8 cellular contexts compared by ENCODE assay signal in the genomic region with DNA sequence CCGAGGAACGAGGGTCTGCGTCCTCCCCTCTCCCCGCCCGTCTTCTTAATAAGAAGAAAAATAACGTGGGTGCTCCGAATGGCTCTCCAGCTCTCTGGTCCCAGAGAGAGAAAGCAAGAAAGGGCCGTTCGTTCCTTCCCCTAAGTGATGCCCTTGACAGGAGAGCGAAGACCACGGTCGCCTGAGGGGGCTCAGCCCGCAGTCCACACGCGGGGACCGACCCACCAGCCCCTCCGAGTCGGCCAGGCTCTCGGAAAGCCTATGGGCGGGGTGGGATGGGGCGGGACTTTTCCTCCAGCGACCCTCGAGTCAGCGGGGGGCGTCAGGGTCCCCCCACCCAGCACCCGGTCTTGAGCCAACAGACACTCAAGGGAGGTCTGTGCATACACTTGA. TPM values are rescaled to one million over a fixed set of nuclear protein-coding genes. Genes with fewer than 3 reads are reported as not detected.
DNase-seq lines count a peak whose midpoint lies in the region; ATAC-seq lines count a peak whose summit lies in the region.

No MANE protein-coding gene starts in this region.

- no peak overlapping the region for H3K27ac Mint-ChIP-seq in activated T-cell treated with anti-CD3 and anti-CD28 coated beads, Interleukin-2, amount 50 U/mL, for 72 hours
- H3K27ac Mint-ChIP-seq in stimulated activated naive CD8-positive, alpha-beta T cell treated with anti-CD3 and anti-CD28 coated beads, Interleukin-15, amount 100 ng/mL, for 72 hours: no peak overlapping the region

- H3K9me3 Mint-ChIP-seq in activated T-cell treated with anti-CD3 and anti-CD28 coated beads, Interleukin-2, amount 50 U/mL, for 72 hours: no peaks in the 10 kb centered on the region
- no peaks in the 10 kb centered on the region for H3K9me3 Mint-ChIP-seq in stimulated activated naive CD8-positive, alpha-beta T cell treated with anti-CD3 and anti-CD28 coated beads, Interleukin-15, amount 100 ng/mL, for 72 hours

- peak overlapping the region; percentile 31 for H3K4me3 ChIP-seq in iPS-11a (ENCODE audit: low read depth, low read length)

- H3K36me3 Mint-ChIP-seq in activated T-cell treated with anti-CD3 and anti-CD28 coated beads, Interleukin-2, amount 50 U/mL, for 72 hours (ENCODE audit: insufficient read depth in 2 of 2): no peaks in the 10 kb centered on the region

- peak overlapping the region; percentile 47 to 54 for H3K4me3 Mint-ChIP-seq in activated T-cell treated with anti-CD3 and anti-CD28 coated beads, Interleukin-2, amount 50 U/mL, for 72 hours
- H3K4me3 Mint-ChIP-seq in stimulated activated naive CD8-positive, alpha-beta T cell treated with anti-CD3 and anti-CD28 coated beads, Interleukin-15, amount 100 ng/mL, for 72 hours: peak overlapping the region; percentile 45 to 49

- ATAC-seq in activated T-cell treated with anti-CD3 and anti-CD28 coated beads, Interleukin-2, amount 50 U/mL, for 72 hours (replicated peaks in 1 of 2): peak in 1 of 2 donors; percentile 15
- peak; percentile 49 for ATAC-seq in stimulated activated naive CD8-positive, alpha-beta T cell treated with anti-CD3 and anti-CD28 coated beads, Interleukin-15, amount 100 ng/mL, for 72 hours
- no peak for ATAC-seq in GM19023 (IDR thresholded peaks at IDR 0.05; ENCODE audit: unreplicated experiment)

- DNase-seq in NCI-H82 (lab: John Stamatoyannopoulos, UW): peak; percentile 21
- no peak for DNase-seq in NCI-H82 treated with DMSO at 0.1 percent for 48 hours (lab: John Stamatoyannopoulos, UW; ENCODE audit: unreplicated experiment)
- DNase-seq in activated T-cell treated with anti-CD3 and anti-CD28 coated beads, Interleukin-2, amount 50 U/mL, for 72 hours: no peak
- no peak for DNase-seq in stimulated activated naive CD8-positive, alpha-beta T cell treated with anti-CD3 and anti-CD28 coated beads, Interleukin-15, amount 100 ng/mL, for 72 hours
- no peak for DNase-seq in activated CD8-positive, alpha-beta memory T cell treated with anti-CD3 and anti-CD28 coated beads, Interleukin-2, amount 50 U/mL, for 48 hours
- no peak for DNase-seq in T-helper 9 cell

- peaks cover 28% of the 10 kb centered on the region for H3K27me3 Mint-ChIP-seq in activated T-cell treated with anti-CD3 and anti-CD28 coated beads, Interleukin-2, amount 50 U/mL, for 72 hours (ENCODE audit: low read depth)
- H3K27me3 Mint-ChIP-seq in stimulated activated naive CD8-positive, alpha-beta T cell treated with anti-CD3 and anti-CD28 coated beads, Interleukin-15, amount 100 ng/mL, for 72 hours: peaks cover 44% of the 10 kb centered on the region

- H3K4me1 Mint-ChIP-seq in activated T-cell treated with anti-CD3 and anti-CD28 coated beads, Interleukin-2, amount 50 U/mL, for 72 hours (ENCODE audit: low read depth): peaks cover 7% of the 10 kb centered on the region
- peaks cover 10% of the 10 kb centered on the region for H3K4me1 Mint-ChIP-seq in stimulated activated naive CD8-positive, alpha-beta T cell treated with anti-CD3 and anti-CD28 coated beads, Interleukin-15, amount 100 ng/mL, for 72 hours

RNA-seq across cellular contexts. Expression of a gene that starts 53.2 kb away (rescaled TPM):
- total RNA-seq in activated T-cell treated with anti-CD3 and anti-CD28 coated beads, Interleukin-2, amount 50 U/mL, for 72 hours: 10 to 100 TPM; 20.4 to 25.6 TPM
